In the genomic region with DNA sequence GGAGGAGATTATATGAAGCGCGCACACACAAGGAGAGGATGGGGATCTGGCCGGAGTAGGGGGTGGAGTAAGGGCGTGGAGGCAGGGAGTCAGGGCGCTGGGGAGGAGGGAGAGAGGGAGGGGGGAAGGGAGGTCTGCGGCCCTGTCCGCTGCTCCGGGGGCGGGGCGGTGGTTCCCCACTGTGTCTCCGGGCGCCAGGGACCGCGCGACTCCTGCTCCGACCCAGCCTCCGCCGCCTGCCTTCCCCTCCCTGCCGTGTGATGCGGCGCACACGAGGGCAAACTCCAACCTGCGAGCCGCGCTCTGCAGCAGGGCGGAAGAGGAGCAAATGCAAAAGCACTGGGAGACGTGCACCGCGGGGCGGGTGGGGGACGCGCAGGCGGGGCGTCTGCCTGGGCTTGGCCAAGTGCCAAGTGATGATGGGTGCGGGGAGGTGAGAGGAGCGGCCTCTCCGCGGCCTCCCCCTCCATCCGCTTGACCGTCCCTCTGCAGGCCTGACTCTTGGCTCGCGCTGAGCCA, we compare ENCODE assay signal across 8 cellular contexts. TPM values are rescaled to one million over a fixed set of nuclear protein-coding genes. Genes with fewer than 3 reads are reported as not detected.
DNase-seq lines count a peak whose midpoint lies in the region; ATAC-seq and TF ChIP-seq lines count a peak whose summit lies in the region.

A gene with protein sequence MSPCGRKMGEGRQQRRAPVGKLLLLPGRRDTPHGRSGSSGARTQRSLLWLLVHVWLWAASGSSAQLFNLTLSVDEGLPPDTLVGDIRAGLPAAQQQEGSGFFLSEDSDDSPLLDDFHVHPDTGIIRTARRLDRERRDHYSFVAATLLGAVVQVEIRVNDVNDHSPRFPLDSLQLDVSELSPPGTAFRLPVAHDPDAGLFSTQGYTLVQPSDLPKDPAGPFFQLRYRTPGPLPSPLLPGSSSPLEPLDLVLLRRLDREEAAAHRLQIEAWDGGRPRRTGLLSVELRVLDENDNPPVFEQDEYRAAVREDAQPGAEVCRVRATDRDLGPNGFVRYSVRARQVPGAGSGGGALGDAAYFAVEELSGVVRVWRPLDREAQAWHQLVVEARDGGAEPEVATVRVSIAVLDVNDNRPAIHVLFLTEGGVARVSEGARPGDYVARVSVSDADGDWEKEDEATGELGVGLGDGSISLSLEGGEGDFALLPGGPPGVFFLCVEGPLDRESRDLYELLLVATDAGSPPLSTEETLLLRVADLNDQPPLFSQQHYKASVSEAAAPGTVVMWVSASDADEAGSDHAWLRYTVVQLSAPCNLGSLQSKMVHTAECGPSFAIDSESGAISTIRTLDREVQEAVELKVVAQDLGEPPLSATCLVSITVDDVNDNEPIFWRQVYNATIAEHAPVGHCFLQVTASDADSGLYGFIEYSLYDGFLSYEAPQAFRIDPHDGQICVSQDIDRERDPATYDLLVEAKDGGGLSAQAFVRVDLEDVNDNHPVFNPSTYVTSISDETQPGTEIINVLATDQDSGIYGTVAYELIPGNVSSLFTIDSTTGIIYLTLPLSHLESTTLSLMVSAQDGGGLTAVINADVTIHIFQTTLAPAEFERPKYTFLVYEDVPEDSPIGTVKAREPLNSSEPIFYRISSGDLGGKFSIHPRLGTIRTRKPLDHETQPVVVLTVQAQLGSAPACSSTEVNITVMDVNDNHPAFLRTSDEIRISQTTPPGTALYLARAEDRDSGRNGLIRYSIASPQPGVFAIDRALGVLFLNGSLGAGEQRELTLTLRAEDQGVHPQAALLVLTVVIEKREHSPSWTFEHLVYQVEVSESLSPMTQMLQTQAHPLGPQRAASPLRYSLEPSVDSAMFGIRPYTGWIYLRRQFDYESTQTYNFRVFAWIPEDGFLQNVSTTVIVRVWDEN (N-terminal part only) (minus strand): TSS at position 69 of the 519 bp plus-strand sequence. CDS start 444 bp downstream, outside the sequence.

- in situ Hi-C loops in astrocyte of the cerebellum (cut with HindIII; ENCODE audit: low sequenced_read_pairs), result no loop called here

- ATAC-seq in GM21737 (IDR thresholded peaks at IDR 0.05; ENCODE audit: unreplicated experiment), result peak; percentile 64
- ATAC-seq in stimulated activated naive CD8-positive, alpha-beta T cell treated with anti-CD3 and anti-CD28 coated beads, Interleukin-15, amount 100 ng/mL, for 72 hours, result peak; percentile 69

- H3K4me3 Mint-ChIP-seq in activated CD4-positive, alpha-beta T cell treated with anti-CD3 and anti-CD28 coated beads, Interleukin-2, amount 10 ng/mL, durations not matched to agents 7 days and 5 days, result peak within 1 kb of the TSS; percentile 61
- peak within 1 kb of the TSS; percentile 84 to 86 for H3K4me3 Mint-ChIP-seq in stimulated activated naive CD8-positive, alpha-beta T cell treated with anti-CD3 and anti-CD28 coated beads, Interleukin-15, amount 100 ng/mL, for 72 hours

- peak; percentile 24 for DNase-seq in activated CD4-positive, alpha-beta T cell treated with anti-CD3 and anti-CD28 coated beads, Interleukin-2, amount 10 ng/mL, durations not matched to agents 7 days and 5 days
- DNase-seq in activated CD4-positive, alpha-beta T cell treated with anti-CD3 and anti-CD28 coated beads, Interleukin-2, amount 50 U/mL, for 1 hour, result no peak
- DNase-seq in NCI-H1105 (lab: John Stamatoyannopoulos, UW), result peak; percentile 17
- DNase-seq in astrocyte of the cerebellum (ENCODE audit: low read depth), result no peak
- peak; percentile 73 for DNase-seq in islet precursor cell
- DNase-seq in stimulated activated naive CD8-positive, alpha-beta T cell treated with anti-CD3 and anti-CD28 coated beads, Interleukin-15, amount 100 ng/mL, for 72 hours, result peak; percentile 15 to 27
- no peak for DNase-seq in NCI-H1092 treated with DMSO at 0.1 percent for 48 hours (lab: John Stamatoyannopoulos, UW)

- CTCF ChIA-PET in activated CD4-positive, alpha-beta T cell treated with anti-CD3 and anti-CD28 coated beads, Interleukin-2, amount 10 ng/mL, durations not matched to agents 7 days and 5 days (lab: Charles Lee), result no interaction called here

- H3K4me1 Mint-ChIP-seq in activated CD4-positive, alpha-beta T cell treated with anti-CD3 and anti-CD28 coated beads, Interleukin-2, amount 10 ng/mL, durations not matched to agents 7 days and 5 days, result peaks cover 12% of the 10 kb centered on the region
- H3K4me1 Mint-ChIP-seq in stimulated activated naive CD8-positive, alpha-beta T cell treated with anti-CD3 and anti-CD28 coated beads, Interleukin-15, amount 100 ng/mL, for 72 hours, result peaks cover 25% of the 10 kb centered on the region

- no peaks in the 10 kb centered on the region for H3K9me3 Mint-ChIP-seq in activated CD4-positive, alpha-beta T cell treated with anti-CD3 and anti-CD28 coated beads, Interleukin-2, amount 10 ng/mL, durations not matched to agents 7 days and 5 days
- H3K9me3 Mint-ChIP-seq in stimulated activated naive CD8-positive, alpha-beta T cell treated with anti-CD3 and anti-CD28 coated beads, Interleukin-15, amount 100 ng/mL, for 72 hours, result no peaks in the 10 kb centered on the region

- POLR2A ChIA-PET in activated CD4-positive, alpha-beta T cell treated with anti-CD3 and anti-CD28 coated beads, Interleukin-2, amount 10 ng/mL, durations not matched to agents 7 days and 5 days (lab: Charles Lee), result no interaction called here

- H3K4me3 ChIP-seq in astrocyte of the cerebellum (ENCODE audit: low read depth, low read length), result peak within 1 kb of the TSS; percentile 32

- no peaks in the 10 kb centered on the region for H3K36me3 Mint-ChIP-seq in activated CD4-positive, alpha-beta T cell treated with anti-CD3 and anti-CD28 coated beads, Interleukin-2, amount 10 ng/mL, durations not matched to agents 7 days and 5 days (ENCODE audit: low read depth)

- H3K27me3 Mint-ChIP-seq in activated CD4-positive, alpha-beta T cell treated with anti-CD3 and anti-CD28 coated beads, Interleukin-2, amount 10 ng/mL, durations not matched to agents 7 days and 5 days, result peaks cover 81% of the 10 kb centered on the region
- peaks cover 74% of the 10 kb centered on the region for H3K27me3 Mint-ChIP-seq in stimulated activated naive CD8-positive, alpha-beta T cell treated with anti-CD3 and anti-CD28 coated beads, Interleukin-15, amount 100 ng/mL, for 72 hours

- no peak within 1 kb of the TSS for H3K27ac Mint-ChIP-seq in activated CD4-positive, alpha-beta T cell treated with anti-CD3 and anti-CD28 coated beads, Interleukin-2, amount 10 ng/mL, durations not matched to agents 7 days and 5 days
- H3K27ac Mint-ChIP-seq in stimulated activated naive CD8-positive, alpha-beta T cell treated with anti-CD3 and anti-CD28 coated beads, Interleukin-15, amount 100 ng/mL, for 72 hours, result no peak within 1 kb of the TSS

- TF ChIP-seq CTCF in astrocyte of the cerebellum (IDR thresholded peaks at IDR 0.05; ENCODE audit: low read depth, low read length, missing control alignments), result no peak

RNA-seq across cellular contexts. Expression of the gene that starts here (rescaled TPM):
- not detected for total RNA-seq in activated CD4-positive, alpha-beta T cell treated with anti-CD3 and anti-CD28 coated beads, Interleukin-2, amount 10 ng/mL, durations not matched to agents 7 days and 5 days

Comparison
In these comparisons a context has a peak if more than half of its experiments do, and no peak if none do; other contexts are left out.
1. Peak in DNase-seq in activated CD4-positive, alpha-beta T cell treated with anti-CD3 and anti-CD28 coated beads, Interleukin-2, amount 10 ng/mL, durations not matched to agents 7 days and 5 days; RNA of the gene not detected or under 1 TPM.
2. DNase-seq: peak in NCI-H1105 (single experiment), islet precursor cell (single experiment) and stimulated activated naive CD8-positive, alpha-beta T cell treated with anti-CD3 and anti-CD28 coated beads, Interleukin-15, amount 100 ng/mL, for 72 hours (2 of 2); none in activated CD4-positive, alpha-beta T cell treated with anti-CD3 and anti-CD28 coated beads, Interleukin-2, amount 50 U/mL, for 1 hour (single experiment), astrocyte of the cerebellum (single experiment) and NCI-H1092 treated with DMSO at 0.1 percent for 48 hours (single experiment).